Comparison of ENCODE assay signal across 15 cellular contexts in the genomic region with DNA sequence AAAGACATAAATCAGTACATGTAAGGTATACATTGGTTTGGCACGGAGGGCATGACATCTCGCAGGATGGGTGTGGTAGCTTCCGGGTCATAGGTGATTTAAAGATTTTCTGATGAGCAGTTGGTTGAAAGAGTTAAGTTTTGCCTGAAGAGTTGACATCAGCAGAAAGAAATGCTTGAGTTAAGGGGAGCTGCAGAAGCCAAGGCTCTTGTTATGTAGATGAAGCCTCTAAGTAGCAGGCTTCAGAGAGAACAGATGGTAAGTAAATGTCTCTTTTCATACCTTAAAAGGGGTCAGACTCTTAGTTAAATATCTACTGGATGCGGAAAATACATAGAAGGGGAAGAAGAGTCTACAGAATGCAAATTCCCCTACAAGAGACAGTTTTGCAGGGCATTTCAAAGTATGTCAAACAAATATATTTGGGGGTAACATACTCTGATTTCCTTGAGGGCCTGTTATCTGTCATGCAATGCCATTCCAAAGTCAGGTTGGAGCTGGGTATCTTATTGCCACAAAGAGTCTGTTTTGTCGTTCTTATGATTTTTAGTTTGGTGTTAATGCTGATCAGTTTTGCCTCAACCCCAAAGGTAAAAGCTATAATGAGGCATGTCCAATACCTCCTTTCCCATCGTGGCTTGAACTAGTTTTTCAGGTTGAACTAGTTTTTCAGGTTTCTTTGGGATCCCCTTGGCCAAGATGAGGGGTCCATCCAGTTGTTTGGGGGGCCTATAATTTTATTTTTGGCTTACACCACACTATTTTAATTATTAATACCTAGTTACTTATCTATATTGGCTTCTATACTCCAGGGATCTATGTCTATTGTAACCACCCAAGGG.
"Had no signal": no experiment of that assay in that cellular context is flagged by ENCODE, and none has a peak within 500 bp of the region (broad histone marks: within the 10 kb centered on the region; RNA-seq: fewer than 3 reads in every experiment).

No MANE protein-coding gene starts in this region.

- H3K36me3 ChIP-seq: breast epithelium, esophagus muscularis mucosa, ovary, thoracic aorta, vagina had no signal

- H3K9me3 ChIP-seq: breast epithelium, esophagus muscularis mucosa, ovary, thoracic aorta, vagina had no signal

- DNase-seq: activated CD4-positive, alpha-beta T cell treated with anti-CD3 and anti-CD28 coated beads, Interleukin-2, amount 10 ng/mL, durations not matched to agents 7 days and 5 days; activated CD4-positive, CD25-positive, alpha-beta regulatory T cell; activated T-cell treated with anti-CD3 and anti-CD28 coated beads for 4 hours; amniotic stem cell; dorsolateral prefrontal cortex; foreskin fibroblast; ovary; stimulated activated CD4-positive, alpha-beta T cell treated with anti-CD3 and anti-CD28 coated beads, Interleukin-4, amount 100 ng/mL, for 4 hours; stimulated activated naive CD8-positive, alpha-beta T cell treated with anti-CD3 and anti-CD28 coated beads, Interleukin-15, amount 100 ng/mL, for 72 hours; T-helper 17 cell had no signal

- H3K27me3 ChIP-seq: breast epithelium, dorsolateral prefrontal cortex, esophagus muscularis mucosa, ovary, vagina had no signal

- H3K4me3 ChIP-seq: breast epithelium, dorsolateral prefrontal cortex, esophagus muscularis mucosa, ovary, thoracic aorta, vagina had no signal

- H3K27ac ChIP-seq: breast epithelium, dorsolateral prefrontal cortex, esophagus muscularis mucosa, ovary, thoracic aorta, vagina had no signal

- FAIRE-seq: endometrium had no signal

- H3K4me1 ChIP-seq: breast epithelium, esophagus muscularis mucosa, vagina had no signal
